Comparison of ENCODE assay signal across 30 cellular contexts in genomic region chr15:95252404-95252803, GRCh38.
DNase-seq lines count a peak whose midpoint lies in the region; ATAC-seq, FAIRE-seq and TF ChIP-seq lines count a peak whose summit lies in the region.
"Had no signal": no experiment of that assay in that cellular context is flagged by ENCODE, and none has a peak within 500 bp of the region (broad histone marks: within the 10 kb centered on the region; RNA-seq: fewer than 3 reads in every experiment).

No MANE protein-coding gene starts in this region.

- in situ Hi-C loops in astrocyte of the spinal cord (cut with HindIII; ENCODE audit: low sequenced_read_pairs): no loop called here

- no peak overlapping the region for H3K4me3 ChIP-seq in astrocyte of the spinal cord (ENCODE audit: low read depth, low read length)
- H3K4me3 ChIP-seq: heart left ventricle, lung, mucosa of descending colon, psoas muscle, thyroid gland had no signal

- peaks cover 3% of the 10 kb centered on the region for H3K4me1 ChIP-seq in foreskin keratinocyte
- H3K4me1 ChIP-seq: Caco-2, psoas muscle, thyroid gland had no signal

- ATAC-seq in foreskin keratinocyte: peak; percentile 19
- ATAC-seq in HG02852 (IDR thresholded peaks at IDR 0.05; ENCODE audit: unreplicated experiment): no peak
- ATAC-seq: activated CD4-positive, CD25-positive, alpha-beta regulatory T cell treated with anti-CD3 and anti-CD28 coated beads, Interleukin-2, amount 50 U/mL, for 24 hours; activated CD8-positive, alpha-beta memory T cell treated with anti-CD3 and anti-CD28 coated beads, Interleukin-2, amount 10 ng/mL, durations not matched to agents 7 days and 5 days; heart left ventricle; mucosa of descending colon; natural killer cell; psoas muscle had no signal

- H3K27ac ChIP-seq in foreskin keratinocyte: no peak overlapping the region
- H3K27ac ChIP-seq: heart left ventricle, HL-60, KMS-11, psoas muscle, thyroid gland had no signal

- FAIRE-seq in GM12892 (lab: Jason Lieb, UNC): no peak

- no peaks in the 10 kb centered on the region for H3K27me3 ChIP-seq in foreskin keratinocyte
- H3K27me3 ChIP-seq: heart left ventricle, thyroid gland had no signal

- TF ChIP-seq CTCF in astrocyte of the spinal cord (IDR thresholded peaks at IDR 0.05; ENCODE audit: low read depth, low read length) (no peak), foreskin keratinocyte (conservative IDR thresholded peaks at IDR 0.05) (no peak)

- DNase-seq in HT1080 (ENCODE audit: low read depth) (peak; percentile 6), astrocyte of the spinal cord (ENCODE audit: low read depth, low spot score) (peak; percentile 20), foreskin keratinocyte (peak in 1 of 2 donors; percentile 22), GM12892 (ENCODE audit: insufficient read length) (no peak), NCI-H1105 treated with DMSO at 0.1 percent for 48 hours (lab: John Stamatoyannopoulos, UW) (no peak)
- no peak for DNase-seq in activated T-cell treated with anti-CD3 and anti-CD28 coated beads, Interleukin-2, amount 50 U/mL, for 1 hour
- DNase-seq: activated CD4-positive, alpha-beta T cell treated with anti-CD3 and anti-CD28 coated beads, Interleukin-2, amount 50 U/mL, for 4 hours; activated CD8-positive, alpha-beta memory T cell treated with anti-CD3 and anti-CD28 coated beads, Interleukin-2, amount 10 ng/mL, durations not matched to agents 7 days and 5 days; activated T-cell treated with anti-CD3 and anti-CD28 coated beads, Interleukin-2, amount 50 U/mL, for 48 hours; C1 segment of cervical spinal cord; Caco-2; DMS79; GOT3; heart left ventricle; mucosa of descending colon; natural killer cell; NCI-H1436 treated with DMSO at 0.1 percent for 48 hours; NCI-H2081 treated with DMSO at 0.1 percent for 48 hours; NCI-H2227 treated with DMSO at 0.1 percent for 48 hours; NCI-H69; psoas muscle; SHP77; stimulated activated CD4-positive, alpha-beta T cell treated with anti-CD3 and anti-CD28 coated beads, Interleukin-4, amount 100 ng/mL, for 24 hours; T-helper 2 cell; thyroid gland had no signal

- TF ChIP-seq POLR2A in GM12892 (IDR thresholded peaks at IDR 0.05; ENCODE audit: low read depth, low read length): no peak

Comparison
In these comparisons a context has a peak if more than half of its experiments do, and no peak if none do; other contexts are left out.
1. DNase-seq: peak in HT1080 (single experiment) and astrocyte of the spinal cord (single experiment); none in GM12892 (single experiment), activated T-cell treated with anti-CD3 and anti-CD28 coated beads, Interleukin-2, amount 50 U/mL, for 1 hour (single experiment) and NCI-H1105 treated with DMSO at 0.1 percent for 48 hours (single experiment).